Comparison of ENCODE assay signal across 2 cellular contexts in the genomic region with DNA sequence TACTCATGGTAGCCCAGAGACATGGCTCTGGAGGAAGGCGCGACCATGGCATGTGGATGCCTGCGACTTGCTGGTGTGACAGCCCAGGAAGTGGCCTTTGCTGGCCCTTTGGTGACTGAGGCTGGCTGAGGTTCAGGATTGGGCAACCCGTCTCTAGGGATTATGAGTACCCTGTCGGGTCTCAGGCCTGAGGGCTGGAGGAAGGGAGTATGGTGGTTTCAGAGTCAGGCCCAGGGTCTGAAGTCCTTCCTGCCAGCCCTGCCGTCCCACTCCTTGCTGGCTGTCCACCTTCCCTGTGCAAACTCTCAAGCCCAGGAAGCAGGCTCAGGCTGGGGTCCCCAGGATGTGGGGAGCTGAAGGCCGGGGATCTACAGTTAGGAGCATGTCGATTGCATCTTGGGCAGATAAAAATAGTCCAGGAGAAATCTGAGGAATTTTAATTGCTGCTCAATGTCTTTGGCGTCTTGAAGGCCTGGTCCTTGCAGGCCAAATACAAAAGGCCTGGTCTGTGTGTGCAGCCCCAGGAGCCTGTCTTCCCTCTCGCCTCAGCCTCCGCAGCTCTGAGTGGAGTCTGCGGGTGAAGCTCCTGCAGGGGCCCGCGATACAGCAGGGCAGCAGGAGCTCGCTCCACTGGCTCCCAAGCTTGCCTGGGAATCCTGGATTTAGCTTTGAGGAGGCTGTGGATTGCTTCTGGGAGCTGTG.
TF ChIP-seq lines count a peak whose summit lies in the region.

No MANE protein-coding gene starts in this region.

TF ChIP-seq in GM23338, 12 proteins besides CTCF, POLR2A, EP300 and RAD21:
- TF ChIP-seq EZH2 (IDR thresholded peaks at IDR 0.05; ENCODE audit: low read depth, unreplicated experiment) (no peak), JUNB (IDR thresholded peaks at IDR 0.05; ENCODE audit: unreplicated experiment) (no peak), POLR2AphosphoS5 (IDR thresholded peaks at IDR 0.05; ENCODE audit: low read depth) (no peak)
- TF ChIP-seq, protein P1, sequence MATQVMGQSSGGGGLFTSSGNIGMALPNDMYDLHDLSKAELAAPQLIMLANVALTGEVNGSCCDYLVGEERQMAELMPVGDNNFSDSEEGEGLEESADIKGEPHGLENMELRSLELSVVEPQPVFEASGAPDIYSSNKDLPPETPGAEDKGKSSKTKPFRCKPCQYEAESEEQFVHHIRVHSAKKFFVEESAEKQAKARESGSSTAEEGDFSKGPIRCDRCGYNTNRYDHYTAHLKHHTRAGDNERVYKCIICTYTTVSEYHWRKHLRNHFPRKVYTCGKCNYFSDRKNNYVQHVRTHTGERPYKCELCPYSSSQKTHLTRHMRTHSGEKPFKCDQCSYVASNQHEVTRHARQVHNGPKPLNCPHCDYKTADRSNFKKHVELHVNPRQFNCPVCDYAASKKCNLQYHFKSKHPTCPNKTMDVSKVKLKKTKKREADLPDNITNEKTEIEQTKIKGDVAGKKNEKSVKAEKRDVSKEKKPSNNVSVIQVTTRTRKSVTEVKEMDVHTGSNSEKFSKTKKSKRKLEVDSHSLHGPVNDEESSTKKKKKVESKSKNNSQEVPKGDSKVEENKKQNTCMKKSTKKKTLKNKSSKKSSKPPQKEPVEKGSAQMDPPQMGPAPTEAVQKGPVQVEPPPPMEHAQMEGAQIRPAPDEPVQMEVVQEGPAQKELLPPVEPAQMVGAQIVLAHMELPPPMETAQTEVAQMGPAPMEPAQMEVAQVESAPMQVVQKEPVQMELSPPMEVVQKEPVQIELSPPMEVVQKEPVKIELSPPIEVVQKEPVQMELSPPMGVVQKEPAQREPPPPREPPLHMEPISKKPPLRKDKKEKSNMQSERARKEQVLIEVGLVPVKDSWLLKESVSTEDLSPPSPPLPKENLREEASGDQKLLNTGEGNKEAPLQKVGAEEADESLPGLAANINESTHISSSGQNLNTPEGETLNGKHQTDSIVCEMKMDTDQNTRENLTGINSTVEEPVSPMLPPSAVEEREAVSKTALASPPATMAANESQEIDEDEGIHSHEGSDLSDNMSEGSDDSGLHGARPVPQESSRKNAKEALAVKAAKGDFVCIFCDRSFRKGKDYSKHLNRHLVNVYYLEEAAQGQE (IDR thresholded peaks at IDR 0.05; ENCODE audit: unreplicated experiment): no peak

TF ChIP-seq in H1, 55 proteins besides CTCF, POLR2A, EP300 and RAD21:
- TF ChIP-seq RBBP5 (IDR thresholded peaks at IDR 0.05; ENCODE audit: borderline replicate concordance, low read depth, low read length) (no peak), EZH2 (IDR thresholded peaks at IDR 0.05; ENCODE audit: low read depth, low read length, severe bottlenecking) (no peak), CBX8 (IDR thresholded peaks at IDR 0.05; ENCODE audit: borderline replicate concordance, low read depth, low read length) (no peak), CHD7 (IDR thresholded peaks at IDR 0.05; ENCODE audit: insufficient replicate concordance, low read length) (no peak), BCL11A (IDR thresholded peaks at IDR 0.05; ENCODE audit: low read depth in 2 of 2, low read length in 2 of 2) (no peak), BACH1 (IDR thresholded peaks at IDR 0.05; ENCODE audit: low read length) (no peak), CREB1 (IDR thresholded peaks at IDR 0.05) (no peak), TEAD4 (IDR thresholded peaks at IDR 0.05; ENCODE audit: low read depth, low read length) (no peak), KDM1A (IDR thresholded peaks at IDR 0.05; ENCODE audit: borderline replicate concordance, low read length) (no peak), CEBPB (IDR thresholded peaks at IDR 0.05; ENCODE audit: low read depth, low read length) (no peak)
- TF ChIP-seq, protein P2, sequence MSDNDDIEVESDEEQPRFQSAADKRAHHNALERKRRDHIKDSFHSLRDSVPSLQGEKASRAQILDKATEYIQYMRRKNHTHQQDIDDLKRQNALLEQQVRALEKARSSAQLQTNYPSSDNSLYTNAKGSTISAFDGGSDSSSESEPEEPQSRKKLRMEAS (IDR thresholded peaks at IDR 0.05): no peak
